In genomic region chr1:200304146-200304545, GRCh38 we compare ENCODE assay signal across 19 cellular contexts.
"Had no signal": no experiment of that assay in that cellular context is flagged by ENCODE, and none has a peak within 500 bp of the region (broad histone marks: within the 10 kb centered on the region; RNA-seq: fewer than 3 reads in every experiment).

No MANE protein-coding gene starts in this region.

- H3K36me3 Mint-ChIP-seq: activated CD8-positive, alpha-beta memory T cell treated with anti-CD3 and anti-CD28 coated beads, Interleukin-2, amount 10 ng/mL, durations not matched to agents 7 days and 5 days; naive B cell; stimulated activated memory B cell treated with anti-CD40 and anti-IgM and Interleukin-4, amounts not matched to agents 10 μg/mL and 1 μg/mL and 100 μg/mL, for 72 hours had no signal

- H2AFZ ChIP-seq: parathyroid adenoma had no signal

- H3K27me3 Mint-ChIP-seq: activated CD4-positive, alpha-beta T cell treated with anti-CD3 and anti-CD28 coated beads for 36 hours; naive B cell; stimulated activated memory B cell treated with anti-CD40 and anti-IgM and Interleukin-4, amounts not matched to agents 10 μg/mL and 1 μg/mL and 100 μg/mL, for 72 hours had no signal

- H3K27me3 ChIP-seq: brain microvascular endothelial cell, foreskin keratinocyte, left lung, spleen, testis, upper lobe of right lung had no signal

- H3K27ac ChIP-seq: brain microvascular endothelial cell, foreskin keratinocyte, left lung, parathyroid adenoma, spleen, testis, upper lobe of right lung, WERI-Rb-1 had no signal

- H3K4me1 ChIP-seq: parathyroid adenoma, testis had no signal

- H3K9me3 Mint-ChIP-seq: activated CD4-positive, alpha-beta memory T cell treated with anti-CD3 and anti-CD28 coated beads, Interleukin-2, amount 10 ng/mL, durations not matched to agents 7 days and 5 days; activated naive CD8-positive, alpha-beta T cell treated with anti-CD3 and anti-CD28 coated beads, Interleukin-2, amount 50 U/mL, for 24 hours; naive B cell; stimulated activated memory B cell treated with anti-CD40 and anti-IgM and Interleukin-4, amounts not matched to agents 10 μg/mL and 1 μg/mL and 100 μg/mL, for 72 hours had no signal

- H3K4me3 Mint-ChIP-seq: activated CD4-positive, alpha-beta memory T cell treated with anti-CD3 and anti-CD28 coated beads, Interleukin-2, amount 10 ng/mL, durations not matched to agents 7 days and 5 days; activated CD4-positive, alpha-beta T cell treated with anti-CD3 and anti-CD28 coated beads for 36 hours; activated CD8-positive, alpha-beta memory T cell treated with anti-CD3 and anti-CD28 coated beads, Interleukin-2, amount 10 ng/mL, durations not matched to agents 7 days and 5 days had no signal

- ATAC-seq: activated CD4-positive, alpha-beta T cell treated with anti-CD3 and anti-CD28 coated beads for 36 hours; activated CD8-positive, alpha-beta memory T cell treated with anti-CD3 and anti-CD28 coated beads, Interleukin-2, amount 10 ng/mL, durations not matched to agents 7 days and 5 days; activated naive CD8-positive, alpha-beta T cell treated with anti-CD3 and anti-CD28 coated beads, Interleukin-2, amount 50 U/mL, for 24 hours; foreskin keratinocyte; left lung; mucosa of descending colon; stimulated activated memory B cell treated with anti-CD40 and anti-IgM and Interleukin-4, amounts not matched to agents 10 μg/mL and 1 μg/mL and 100 μg/mL, for 72 hours; upper lobe of right lung had no signal

- H3K27ac Mint-ChIP-seq: activated CD4-positive, alpha-beta memory T cell treated with anti-CD3 and anti-CD28 coated beads, Interleukin-2, amount 10 ng/mL, durations not matched to agents 7 days and 5 days; activated CD4-positive, alpha-beta T cell treated with anti-CD3 and anti-CD28 coated beads for 36 hours; activated CD8-positive, alpha-beta memory T cell treated with anti-CD3 and anti-CD28 coated beads, Interleukin-2, amount 10 ng/mL, durations not matched to agents 7 days and 5 days; activated naive CD8-positive, alpha-beta T cell treated with anti-CD3 and anti-CD28 coated beads, Interleukin-2, amount 50 U/mL, for 24 hours had no signal

- H3K36me3 ChIP-seq: brain microvascular endothelial cell, left lung, spleen, upper lobe of right lung, WERI-Rb-1 had no signal

- H3K9ac ChIP-seq: parathyroid adenoma had no signal

- DNase-seq: activated CD4-positive, alpha-beta memory T cell treated with anti-CD3 and anti-CD28 coated beads, Interleukin-2, amount 10 ng/mL, durations not matched to agents 7 days and 5 days; activated CD4-positive, alpha-beta T cell treated with anti-CD3 and anti-CD28 coated beads for 36 hours; activated CD8-positive, alpha-beta memory T cell treated with anti-CD3 and anti-CD28 coated beads, Interleukin-2, amount 10 ng/mL, durations not matched to agents 7 days and 5 days; activated naive CD8-positive, alpha-beta T cell treated with anti-CD3 and anti-CD28 coated beads, Interleukin-2, amount 50 U/mL, for 24 hours; brain microvascular endothelial cell; central memory CD4-positive, alpha-beta T cell; dorsolateral prefrontal cortex; foreskin keratinocyte; kidney; left lung; mucosa of descending colon; naive B cell; spleen; stimulated activated CD4-positive, alpha-beta T cell treated with anti-CD3 and anti-CD28 coated beads, Interleukin-4, amount 100 ng/mL, for 4 hours; testis; upper lobe of right lung; WERI-Rb-1 had no signal

- H3K9me3 ChIP-seq: left lung, mucosa of descending colon, spleen, testis, upper lobe of right lung had no signal

- H3K79me2 ChIP-seq: parathyroid adenoma had no signal

- H3K4me3 ChIP-seq: left lung, mucosa of descending colon, spleen, testis, upper lobe of right lung had no signal
